ENCODE assay signal across 20 cellular contexts in the genomic region with DNA sequence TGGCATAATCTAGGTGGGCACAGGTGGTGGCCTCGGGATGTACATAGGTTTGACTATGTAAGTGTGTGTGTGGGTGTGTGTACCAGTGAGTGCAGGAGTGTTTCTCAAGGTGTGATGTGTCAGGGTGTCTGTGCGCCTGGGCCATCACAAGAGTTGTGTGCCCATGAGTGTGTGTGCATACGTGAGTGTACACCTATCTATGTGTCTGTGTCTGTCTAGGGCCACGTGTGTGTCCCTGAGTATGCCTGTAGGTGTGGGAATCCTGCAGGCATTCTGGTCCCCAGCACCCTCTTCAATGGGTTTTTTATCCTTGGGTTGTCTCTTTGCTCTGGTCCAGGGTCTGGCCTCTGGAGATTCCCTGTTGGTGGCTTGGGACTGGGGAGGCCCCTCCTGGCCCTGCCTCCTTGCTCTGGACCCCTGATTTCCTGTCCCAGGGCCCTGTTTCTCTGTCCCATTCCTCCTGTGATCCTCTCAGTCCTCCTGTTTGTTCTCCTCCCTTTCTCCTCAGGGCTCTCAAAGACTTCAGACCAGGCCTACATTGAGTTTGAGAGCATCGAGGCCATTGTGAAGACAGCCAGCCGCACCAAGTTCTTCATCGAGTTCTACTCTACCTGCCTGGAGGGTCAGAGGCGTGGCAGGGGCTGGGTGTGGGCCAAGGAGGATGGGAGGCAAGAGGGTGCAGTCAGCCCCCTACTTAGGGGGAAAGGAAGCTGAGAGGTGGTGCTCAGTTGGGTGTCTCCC. TPM values are rescaled to one million over a fixed set of nuclear protein-coding genes. Genes with fewer than 3 reads are reported as not detected.
DNase-seq lines count a peak whose midpoint lies in the region; ATAC-seq and TF ChIP-seq lines count a peak whose summit lies in the region.
"Had no signal": no experiment of that assay in that cellular context is flagged by ENCODE, and none has a peak within 500 bp of the region (broad histone marks: within the 10 kb centered on the region; RNA-seq: fewer than 3 reads in every experiment).

No MANE protein-coding gene starts in this region.

- peaks cover 3% of the 10 kb centered on the region for H3K4me1 Mint-ChIP-seq in CD4-positive, alpha-beta T cell (ENCODE audit: low read depth)
- H3K4me1 Mint-ChIP-seq in effector memory CD8-positive, alpha-beta T cell (ENCODE audit: low read depth in 2 of 2), result peaks cover 5 to 14% of the 10 kb centered on the region in 2 donors

- no peaks in the 10 kb centered on the region for H3K9me3 Mint-ChIP-seq in CD4-positive, alpha-beta T cell
- H3K9me3 Mint-ChIP-seq in effector memory CD8-positive, alpha-beta T cell, result no peaks in the 10 kb centered on the region

- POLR2A ChIA-PET in CD4-positive, alpha-beta T cell (lab: Charles Lee), result interaction anchor here (0.9 kb wide), 1 partner anchor 9 kb away, joined by 4 read pairs; a partner anchor contains a TSS

- no peak overlapping the region for H3K27ac ChIP-seq in CD4-positive, alpha-beta T cell (ENCODE audit: low read depth, low read length)
- H3K27ac ChIP-seq: ascending aorta, left lung, parathyroid adenoma, thyroid gland had no signal

- H3K27me3 ChIP-seq in CD4-positive, alpha-beta T cell (ENCODE audit: control insufficient read depth, insufficient read depth, low read length), result peaks cover 3% of the 10 kb centered on the region
- H3K27me3 ChIP-seq: ascending aorta, gastroesophageal sphincter, thyroid gland had no signal

- H3K27ac Mint-ChIP-seq in CD4-positive, alpha-beta T cell, result peak overlapping the region; percentile 13
- peak overlapping the region; percentile 4 to 66 for H3K27ac Mint-ChIP-seq in effector memory CD8-positive, alpha-beta T cell

- peaks cover 3% of the 10 kb centered on the region for H3K27me3 Mint-ChIP-seq in CD4-positive, alpha-beta T cell
- peaks cover 0 to 4% of the 10 kb centered on the region in 2 donors for H3K27me3 Mint-ChIP-seq in effector memory CD8-positive, alpha-beta T cell

- ATAC-seq in CD4-positive, alpha-beta T cell (ENCODE audit: poor library complexity), result no peak
- no peak for ATAC-seq in effector memory CD8-positive, alpha-beta T cell (replicated peaks)
- ATAC-seq: activated CD8-positive, alpha-beta T cell treated with anti-CD3 and anti-CD28 coated beads, Interleukin-2, amount 10 ng/mL, durations not matched to agents 7 days and 5 days; gastroesophageal sphincter; left lung had no signal

- no peak for TF ChIP-seq CTCF in CD4-positive, alpha-beta T cell (IDR thresholded peaks at IDR 0.05)
- TF ChIP-seq CTCF in GM20000 (IDR thresholded peaks at IDR 0.05; ENCODE audit: extremely low read depth, missing control alignments), result no peak

- no peaks in the 10 kb centered on the region for H3K9me3 ChIP-seq in CD4-positive, alpha-beta T cell (ENCODE audit: control insufficient read depth, low read length)
- H3K9me3 ChIP-seq: ascending aorta, gastroesophageal sphincter, left lung, thyroid gland had no signal

- CTCF ChIA-PET in CD4-positive, alpha-beta T cell (lab: Charles Lee), result no interaction called here

- no peak overlapping the region for H3K4me3 Mint-ChIP-seq in CD4-positive, alpha-beta T cell
- H3K4me3 Mint-ChIP-seq in effector memory CD8-positive, alpha-beta T cell, result no peak overlapping the region
- H3K4me3 Mint-ChIP-seq: activated CD8-positive, alpha-beta T cell treated with anti-CD3 and anti-CD28 coated beads, Interleukin-2, amount 10 ng/mL, durations not matched to agents 7 days and 5 days had no signal

- peaks cover 80% of the 10 kb centered on the region for H3K36me3 Mint-ChIP-seq in CD4-positive, alpha-beta T cell (ENCODE audit: low read depth)
- peaks cover 22% of the 10 kb centered on the region for H3K36me3 Mint-ChIP-seq in effector memory CD8-positive, alpha-beta T cell (ENCODE audit: insufficient read depth)

- no peak for DNase-seq in CD4-positive, alpha-beta T cell
- DNase-seq in GM20000 (ENCODE audit: low spot score), result peak; percentile 11
- no peak for DNase-seq in effector memory CD8-positive, alpha-beta T cell
- peak; percentile 19 for DNase-seq in stimulated activated CD8-positive, alpha-beta memory T cell treated with anti-CD3 and anti-CD28 coated beads, Interleukin-4, amount 100 ng/mL, for 48 hours
- no peak for DNase-seq in SKM-1 (lab: John Stamatoyannopoulos, UW; ENCODE audit: unreplicated experiment)
- no peak for DNase-seq in NCI-H1436 (lab: John Stamatoyannopoulos, UW)
- DNase-seq in DMS153 treated with DMSO at 0.1 percent for 48 hours (lab: John Stamatoyannopoulos, UW; ENCODE audit: unreplicated experiment), result no peak
- DNase-seq: activated CD8-positive, alpha-beta T cell treated with anti-CD3 and anti-CD28 coated beads, Interleukin-2, amount 10 ng/mL, durations not matched to agents 7 days and 5 days; C1 segment of cervical spinal cord; DMS79; left lung; NCI-H1417; stimulated activated CD4-positive, alpha-beta T cell treated with anti-CD3 and anti-CD28 coated beads, Interleukin-4, amount 100 ng/mL, for 1 hour; thyroid gland had no signal

- intact Hi-C loops in CD4-positive, alpha-beta T cell (cut with DNase I, micrococcal nuclease), result no loop called here

RNA-seq across cellular contexts. Expression of a gene that starts 9.4 kb away (rescaled TPM):
- 100 to 1,000 TPM; 124 to 128 TPM for total RNA-seq in CD4-positive, alpha-beta T cell

RNA-seq across cellular contexts. Expression of a gene that starts 10.0 kb away (rescaled TPM):
- total RNA-seq in CD4-positive, alpha-beta T cell, result not detected
- total RNA-seq: activated CD8-positive, alpha-beta T cell treated with anti-CD3 and anti-CD28 coated beads, Interleukin-2, amount 10 ng/mL, durations not matched to agents 7 days and 5 days; ascending aorta; epithelial cell of proximal tubule; HT-29; left lung; skeletal muscle tissue; thyroid gland had no signal

RNA-seq across cellular contexts. Expression of a gene that starts 17.3 kb away (rescaled TPM):
- not detected for total RNA-seq in CD4-positive, alpha-beta T cell
- total RNA-seq: activated CD8-positive, alpha-beta T cell treated with anti-CD3 and anti-CD28 coated beads, Interleukin-2, amount 10 ng/mL, durations not matched to agents 7 days and 5 days; epithelial cell of proximal tubule; HT-29 had no signal

RNA-seq across cellular contexts. Expression of a gene that starts 42.0 kb away (rescaled TPM):
- total RNA-seq in CD4-positive, alpha-beta T cell, result not detected
- total RNA-seq: activated CD8-positive, alpha-beta T cell treated with anti-CD3 and anti-CD28 coated beads, Interleukin-2, amount 10 ng/mL, durations not matched to agents 7 days and 5 days; ascending aorta had no signal

Comparison
In these comparisons a context has a peak if more than half of its experiments do, and no peak if none do; other contexts are left out.
1. DNase-seq: peak in GM20000 (single experiment) and stimulated activated CD8-positive, alpha-beta memory T cell treated with anti-CD3 and anti-CD28 coated beads, Interleukin-4, amount 100 ng/mL, for 48 hours (single experiment); none in CD4-positive, alpha-beta T cell (0 of 10), effector memory CD8-positive, alpha-beta T cell (0 of 3), SKM-1 (single experiment), NCI-H1436 (single experiment) and DMS153 treated with DMSO at 0.1 percent for 48 hours (single experiment).